ENCODE assay signal across 20 cellular contexts in the genomic region with DNA sequence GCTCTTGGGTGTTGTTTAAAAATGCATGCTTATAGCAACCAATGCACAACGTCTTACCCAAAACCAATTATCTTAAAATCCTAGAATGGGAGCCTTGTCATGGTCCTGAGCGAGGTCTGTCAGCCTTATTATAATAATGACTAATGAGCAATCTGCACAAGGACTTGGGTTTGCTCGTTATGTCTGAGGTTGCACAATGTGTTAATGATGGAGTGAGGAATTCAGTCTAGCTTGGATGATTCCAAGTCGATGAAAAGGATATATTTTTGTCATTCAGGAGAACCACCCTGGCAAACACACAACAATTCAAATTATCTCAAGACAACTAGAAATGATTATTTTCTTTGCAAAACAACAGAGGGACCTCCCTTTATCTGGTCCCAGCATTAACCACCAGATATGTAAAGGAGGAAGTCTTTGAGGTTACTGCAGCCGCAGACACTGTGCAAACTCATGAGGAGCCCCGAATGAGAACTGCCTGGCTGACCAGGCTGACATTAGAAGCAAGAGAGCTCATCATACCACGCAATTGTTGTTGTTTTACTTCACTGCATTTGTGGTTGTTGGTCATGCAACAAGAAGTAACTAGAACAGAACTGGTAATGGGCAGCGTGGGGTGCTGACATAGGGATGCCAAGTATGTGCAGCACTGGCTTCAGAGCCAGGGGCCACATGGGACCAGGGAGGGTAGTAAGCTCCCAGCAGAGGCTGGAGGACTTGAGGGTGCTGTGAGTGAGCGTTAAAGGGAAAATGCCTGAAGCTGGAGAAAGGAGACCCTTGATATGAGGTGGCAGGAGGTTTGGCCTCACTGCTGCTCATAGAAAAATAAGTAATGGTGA.
A peak's percentile ranks its signal among the peaks of the same experiment; 100 is the strongest.
DNase-seq lines count a peak whose midpoint lies in the region; ATAC-seq and TF ChIP-seq lines count a peak whose summit lies in the region.
"Had no signal": no experiment of that assay in that cellular context is flagged by ENCODE, and none has a peak within 500 bp of the region (broad histone marks: within the 10 kb centered on the region; RNA-seq: fewer than 3 reads in every experiment).

No MANE protein-coding gene starts in this region.

- H3K4me3 ChIP-seq in AG10803 (ENCODE audit: low read length) (no peak overlapping the region), NB4 (ENCODE audit: low read depth, low read length) (no peak overlapping the region), GM23338 (no peak overlapping the region)
- H3K4me3 ChIP-seq: ascending aorta, colonic mucosa, gastrocnemius medialis, left ventricle myocardium inferior, mucosa of descending colon, suprapubic skin had no signal

- H3K4me3 Mint-ChIP-seq in central memory CD8-positive, alpha-beta T cell, result no peak overlapping the region
- no peak overlapping the region for H3K4me3 Mint-ChIP-seq in GM23338
- H3K4me3 Mint-ChIP-seq: CD8-positive, alpha-beta T cell had no signal

- ATAC-seq in GM19351 (IDR thresholded peaks at IDR 0.05; ENCODE audit: unreplicated experiment) (peak; percentile 87), GM23338 (no peak)
- peak; percentile 49 for ATAC-seq in central memory CD8-positive, alpha-beta T cell (replicated peaks; ENCODE audit: extremely low read depth, poor library complexity, severe bottlenecking)
- ATAC-seq: CD8-positive, alpha-beta T cell; gastrocnemius medialis; mucosa of descending colon had no signal

- H3K27me3 ChIP-seq in GM23338 (ENCODE audit: insufficient read depth), result no peaks in the 10 kb centered on the region
- H3K27me3 ChIP-seq: ascending aorta, colonic mucosa, gastrocnemius medialis had no signal

- no peaks in the 10 kb centered on the region for H3F3A ChIP-seq in GM23338 (replicated peaks; ENCODE audit: low read depth)

- no peak overlapping the region for H2AFZ ChIP-seq in GM23338

- no peak overlapping the region for H3K4me2 ChIP-seq in GM23338

- TF ChIP-seq CTCF in AG10803 (conservative IDR thresholded peaks at IDR 0.05; ENCODE audit: low read length) (no peak), NB4 (IDR thresholded peaks at IDR 0.05; ENCODE audit: low read depth, low read length) (no peak), GM20000 (IDR thresholded peaks at IDR 0.05; ENCODE audit: extremely low read depth, missing control alignments) (no peak), GM23338 (conservative IDR thresholded peaks at IDR 0.05; ENCODE audit: low read depth in 2 of 2) (no peak)

- no peaks in the 10 kb centered on the region for H3K79me2 ChIP-seq in GM23338 (replicated peaks; ENCODE audit: insufficient read depth)

- no peaks in the 10 kb centered on the region for H3K9me3 Mint-ChIP-seq in central memory CD8-positive, alpha-beta T cell
- no peaks in the 10 kb centered on the region; the same call in 2 of the 3 replicates for H3K9me3 Mint-ChIP-seq in GM23338

- H3K27me3 Mint-ChIP-seq in central memory CD8-positive, alpha-beta T cell, result peaks cover 14% of the 10 kb centered on the region
- H3K27me3 Mint-ChIP-seq in GM23338 (ENCODE audit: insufficient read depth, low read depth, poor library complexity), result peaks cover 4% of the 10 kb centered on the region

- H4K20me1 ChIP-seq in GM23338 (replicated peaks; ENCODE audit: insufficient read depth), result no peaks in the 10 kb centered on the region

- H3K27ac ChIP-seq in GM23338 (ENCODE audit: low read depth), result no peak overlapping the region
- H3K27ac ChIP-seq: ascending aorta, colonic mucosa, gastrocnemius medialis, left ventricle myocardium inferior, suprapubic skin had no signal

- TF ChIP-seq POLR2A in NB4 (IDR thresholded peaks at IDR 0.05; ENCODE audit: extremely low read depth, insufficient read length), result no peak

- DNase-seq in AG10803 (ENCODE audit: low read depth) (peak; percentile 16), NB4 (ENCODE audit: low read depth) (peak; percentile 88), GM20000 (ENCODE audit: low spot score) (no peak), NCI-H2107 treated with DMSO at 0.1 percent for 48 hours (lab: John Stamatoyannopoulos, UW; ENCODE audit: unreplicated experiment) (no peak), GM23338 (ENCODE audit: low spot score) (no peak), nucleus accumbens (lab: John Stamatoyannopoulos, UW) (no peak)
- DNase-seq in central memory CD8-positive, alpha-beta T cell (ENCODE audit: low spot score in 2 of 2), result no peak
- DNase-seq: activated effector memory CD4-positive, alpha-beta T cell treated with Interleukin-2 at 50 U/mL for 16 hours; CD8-positive, alpha-beta T cell; colonic mucosa; gastrocnemius medialis; left ventricle myocardium inferior; mucosa of descending colon; NCI-H1694; NCI-H226; SHP77; stimulated activated CD4-positive, alpha-beta T cell treated with anti-CD3 and anti-CD28 coated beads, Interleukin-2, amount 100 ng/mL, for 24 hours had no signal

- peaks cover 6% of the 10 kb centered on the region for H3K4me1 Mint-ChIP-seq in central memory CD8-positive, alpha-beta T cell
- H3K4me1 Mint-ChIP-seq in GM23338, result no peaks in the 10 kb centered on the region; the same call in 2 of the 3 replicates

- no peaks in the 10 kb centered on the region for H3K36me3 ChIP-seq in GM23338 (ENCODE audit: insufficient read depth)
- H3K36me3 ChIP-seq: ascending aorta, colonic mucosa, gastrocnemius medialis, left ventricle myocardium inferior, suprapubic skin had no signal

- no peaks in the 10 kb centered on the region for H3K36me3 Mint-ChIP-seq in central memory CD8-positive, alpha-beta T cell (ENCODE audit: insufficient read depth)
- no peaks in the 10 kb centered on the region for H3K36me3 Mint-ChIP-seq in GM23338 (ENCODE audit: low read depth)
- H3K36me3 Mint-ChIP-seq: CD8-positive, alpha-beta T cell had no signal

- no peaks in the 10 kb centered on the region for H3K4me1 ChIP-seq in GM23338 (ENCODE audit: insufficient read depth)
- H3K4me1 ChIP-seq: ascending aorta, colonic mucosa, gastrocnemius medialis, left ventricle myocardium inferior, suprapubic skin had no signal

- H3K27ac Mint-ChIP-seq in central memory CD8-positive, alpha-beta T cell (ENCODE audit: low read depth), result no peak overlapping the region
- H3K27ac Mint-ChIP-seq in GM23338, result no peak overlapping the region
- H3K27ac Mint-ChIP-seq: CD8-positive, alpha-beta T cell had no signal

- H3K9me2 ChIP-seq in GM23338 (ENCODE audit: insufficient read depth), result no peaks in the 10 kb centered on the region

TF ChIP-seq in GM23338, 12 proteins besides CTCF, POLR2A, EP300 and RAD21 (continues in another document):
- TF ChIP-seq, protein P1, sequence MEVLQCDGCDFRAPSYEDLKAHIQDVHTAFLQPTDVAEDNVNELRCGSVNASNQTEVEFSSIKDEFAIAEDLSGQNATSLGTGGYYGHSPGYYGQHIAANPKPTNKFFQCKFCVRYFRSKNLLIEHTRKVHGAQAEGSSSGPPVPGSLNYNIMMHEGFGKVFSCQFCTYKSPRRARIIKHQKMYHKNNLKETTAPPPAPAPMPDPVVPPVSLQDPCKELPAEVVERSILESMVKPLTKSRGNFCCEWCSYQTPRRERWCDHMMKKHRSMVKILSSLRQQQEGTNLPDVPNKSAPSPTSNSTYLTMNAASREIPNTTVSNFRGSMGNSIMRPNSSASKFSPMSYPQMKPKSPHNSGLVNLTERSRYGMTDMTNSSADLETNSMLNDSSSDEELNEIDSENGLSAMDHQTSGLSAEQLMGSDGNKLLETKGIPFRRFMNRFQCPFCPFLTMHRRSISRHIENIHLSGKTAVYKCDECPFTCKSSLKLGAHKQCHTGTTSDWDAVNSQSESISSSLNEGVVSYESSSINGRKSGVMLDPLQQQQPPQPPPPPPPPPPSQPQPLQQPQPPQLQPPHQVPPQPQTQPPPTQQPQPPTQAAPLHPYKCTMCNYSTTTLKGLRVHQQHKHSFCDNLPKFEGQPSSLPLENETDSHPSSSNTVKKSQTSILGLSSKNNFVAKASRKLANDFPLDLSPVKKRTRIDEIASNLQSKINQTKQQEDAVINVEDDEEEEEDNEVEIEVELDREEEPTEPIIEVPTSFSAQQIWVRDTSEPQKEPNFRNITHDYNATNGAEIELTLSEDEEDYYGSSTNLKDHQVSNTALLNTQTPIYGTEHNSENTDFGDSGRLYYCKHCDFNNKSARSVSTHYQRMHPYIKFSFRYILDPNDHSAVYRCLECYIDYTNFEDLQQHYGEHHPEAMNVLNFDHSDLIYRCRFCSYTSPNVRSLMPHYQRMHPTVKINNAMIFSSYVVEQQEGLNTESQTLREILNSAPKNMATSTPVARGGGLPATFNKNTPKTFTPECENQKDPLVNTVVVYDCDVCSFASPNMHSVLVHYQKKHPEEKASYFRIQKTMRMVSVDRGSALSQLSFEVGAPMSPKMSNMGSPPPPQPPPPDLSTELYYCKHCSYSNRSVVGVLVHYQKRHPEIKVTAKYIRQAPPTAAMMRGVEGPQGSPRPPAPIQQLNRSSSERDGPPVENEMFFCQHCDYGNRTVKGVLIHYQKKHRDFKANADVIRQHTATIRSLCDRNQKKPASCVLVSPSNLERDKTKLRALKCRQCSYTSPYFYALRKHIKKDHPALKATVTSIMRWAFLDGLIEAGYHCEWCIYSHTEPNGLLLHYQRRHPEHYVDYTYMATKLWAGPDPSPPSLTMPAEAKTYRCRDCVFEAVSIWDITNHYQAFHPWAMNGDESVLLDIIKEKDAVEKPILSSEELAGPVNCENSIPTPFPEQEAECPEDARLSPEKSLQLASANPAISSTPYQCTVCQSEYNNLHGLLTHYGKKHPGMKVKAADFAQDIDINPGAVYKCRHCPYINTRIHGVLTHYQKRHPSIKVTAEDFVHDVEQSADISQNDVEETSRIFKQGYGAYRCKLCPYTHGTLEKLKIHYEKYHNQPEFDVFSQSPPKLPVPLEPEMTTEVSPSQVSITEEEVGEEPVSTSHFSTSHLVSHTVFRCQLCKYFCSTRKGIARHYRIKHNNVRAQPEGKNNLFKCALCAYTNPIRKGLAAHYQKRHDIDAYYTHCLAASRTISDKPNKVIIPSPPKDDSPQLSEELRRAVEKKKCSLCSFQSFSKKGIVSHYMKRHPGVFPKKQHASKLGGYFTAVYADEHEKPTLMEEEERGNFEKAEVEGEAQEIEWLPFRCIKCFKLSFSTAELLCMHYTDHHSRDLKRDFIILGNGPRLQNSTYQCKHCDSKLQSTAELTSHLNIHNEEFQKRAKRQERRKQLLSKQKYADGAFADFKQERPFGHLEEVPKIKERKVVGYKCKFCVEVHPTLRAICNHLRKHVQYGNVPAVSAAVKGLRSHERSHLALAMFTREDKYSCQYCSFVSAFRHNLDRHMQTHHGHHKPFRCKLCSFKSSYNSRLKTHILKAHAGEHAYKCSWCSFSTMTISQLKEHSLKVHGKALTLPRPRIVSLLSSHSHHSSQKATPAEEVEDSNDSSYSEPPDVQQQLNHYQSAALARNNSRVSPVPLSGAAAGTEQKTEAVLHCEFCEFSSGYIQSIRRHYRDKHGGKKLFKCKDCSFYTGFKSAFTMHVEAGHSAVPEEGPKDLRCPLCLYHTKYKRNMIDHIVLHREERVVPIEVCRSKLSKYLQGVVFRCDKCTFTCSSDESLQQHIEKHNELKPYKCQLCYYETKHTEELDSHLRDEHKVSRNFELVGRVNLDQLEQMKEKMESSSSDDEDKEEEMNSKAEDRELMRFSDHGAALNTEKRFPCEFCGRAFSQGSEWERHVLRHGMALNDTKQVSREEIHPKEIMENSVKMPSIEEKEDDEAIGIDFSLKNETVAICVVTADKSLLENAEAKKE (CRISPR knock-in tag; IDR thresholded peaks at IDR 0.05), result no peak
- no peak for TF ChIP-seq ZNF114 (CRISPR knock-in tag; IDR thresholded peaks at IDR 0.05)
- TF ChIP-seq ZNF331 (CRISPR knock-in tag; IDR thresholded peaks at IDR 0.05; ENCODE audit: low read depth), result no peak
- no peak for TF ChIP-seq EZH2phosphoT487 (IDR thresholded peaks at IDR 0.05; ENCODE audit: unreplicated experiment)

Comparison
In these comparisons a context has a peak if more than half of its experiments do, and no peak if none do; other contexts are left out.
1. DNase-seq: peak in AG10803 (single experiment) and NB4 (single experiment); none in central memory CD8-positive, alpha-beta T cell (0 of 2), GM20000 (single experiment), NCI-H2107 treated with DMSO at 0.1 percent for 48 hours (single experiment), GM23338 (single experiment) and nucleus accumbens (0 of 56).